Comparison of ENCODE assay signal across 1 cellular context in genomic region chr1:180235077-180235501, GRCh38.
TF ChIP-seq lines count a peak whose summit lies in the region.

No MANE protein-coding gene starts in this region.

TF ChIP-seq in GM23338, 12 proteins besides CTCF, POLR2A, EP300 and RAD21 (continued from another document):
- TF ChIP-seq ZNF462 (CRISPR knock-in tag; IDR thresholded peaks at IDR 0.05) = no peak
